Comparison of ENCODE assay signal across 1 cellular context in genomic region chr6:21263531-21264287, GRCh38.
TF ChIP-seq lines count a peak whose summit lies in the region.

No MANE protein-coding gene starts in this region.

TF ChIP-seq in K562, 482 proteins besides CTCF, POLR2A, EP300 and RAD21 (continued from another document and continues in another):
- TF ChIP-seq, protein P1, sequence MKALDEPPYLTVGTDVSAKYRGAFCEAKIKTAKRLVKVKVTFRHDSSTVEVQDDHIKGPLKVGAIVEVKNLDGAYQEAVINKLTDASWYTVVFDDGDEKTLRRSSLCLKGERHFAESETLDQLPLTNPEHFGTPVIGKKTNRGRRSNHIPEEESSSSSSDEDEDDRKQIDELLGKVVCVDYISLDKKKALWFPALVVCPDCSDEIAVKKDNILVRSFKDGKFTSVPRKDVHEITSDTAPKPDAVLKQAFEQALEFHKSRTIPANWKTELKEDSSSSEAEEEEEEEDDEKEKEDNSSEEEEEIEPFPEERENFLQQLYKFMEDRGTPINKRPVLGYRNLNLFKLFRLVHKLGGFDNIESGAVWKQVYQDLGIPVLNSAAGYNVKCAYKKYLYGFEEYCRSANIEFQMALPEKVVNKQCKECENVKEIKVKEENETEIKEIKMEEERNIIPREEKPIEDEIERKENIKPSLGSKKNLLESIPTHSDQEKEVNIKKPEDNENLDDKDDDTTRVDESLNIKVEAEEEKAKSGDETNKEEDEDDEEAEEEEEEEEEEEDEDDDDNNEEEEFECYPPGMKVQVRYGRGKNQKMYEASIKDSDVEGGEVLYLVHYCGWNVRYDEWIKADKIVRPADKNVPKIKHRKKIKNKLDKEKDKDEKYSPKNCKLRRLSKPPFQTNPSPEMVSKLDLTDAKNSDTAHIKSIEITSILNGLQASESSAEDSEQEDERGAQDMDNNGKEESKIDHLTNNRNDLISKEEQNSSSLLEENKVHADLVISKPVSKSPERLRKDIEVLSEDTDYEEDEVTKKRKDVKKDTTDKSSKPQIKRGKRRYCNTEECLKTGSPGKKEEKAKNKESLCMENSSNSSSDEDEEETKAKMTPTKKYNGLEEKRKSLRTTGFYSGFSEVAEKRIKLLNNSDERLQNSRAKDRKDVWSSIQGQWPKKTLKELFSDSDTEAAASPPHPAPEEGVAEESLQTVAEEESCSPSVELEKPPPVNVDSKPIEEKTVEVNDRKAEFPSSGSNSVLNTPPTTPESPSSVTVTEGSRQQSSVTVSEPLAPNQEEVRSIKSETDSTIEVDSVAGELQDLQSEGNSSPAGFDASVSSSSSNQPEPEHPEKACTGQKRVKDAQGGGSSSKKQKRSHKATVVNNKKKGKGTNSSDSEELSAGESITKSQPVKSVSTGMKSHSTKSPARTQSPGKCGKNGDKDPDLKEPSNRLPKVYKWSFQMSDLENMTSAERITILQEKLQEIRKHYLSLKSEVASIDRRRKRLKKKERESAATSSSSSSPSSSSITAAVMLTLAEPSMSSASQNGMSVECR (CRISPR knock-in tag; IDR thresholded peaks at IDR 0.05), result 0 out of 2 replicates have a peak, but pooled peaks have one; percentile 38
- TF ChIP-seq TAL1 (IDR thresholded peaks at IDR 0.05), result no peak
- TF ChIP-seq PRPF4 (IDR thresholded peaks at IDR 0.05; ENCODE audit: insufficient read depth, low read depth, low read length, poor library complexity, severe bottlenecking), result no peak
- TF ChIP-seq NONO (IDR thresholded peaks at IDR 0.05; ENCODE audit: low read depth in 2 of 2, low read length in 1 of 2), result no peak
- TF ChIP-seq VEZF1 (CRISPR knock-in tag; IDR thresholded peaks at IDR 0.05), result no peak; the same call in 1 of the 2 replicates
- peak; percentile 90 for TF ChIP-seq ZNF311 (CRISPR knock-in tag; IDR thresholded peaks at IDR 0.05)
- TF ChIP-seq, protein P2, sequence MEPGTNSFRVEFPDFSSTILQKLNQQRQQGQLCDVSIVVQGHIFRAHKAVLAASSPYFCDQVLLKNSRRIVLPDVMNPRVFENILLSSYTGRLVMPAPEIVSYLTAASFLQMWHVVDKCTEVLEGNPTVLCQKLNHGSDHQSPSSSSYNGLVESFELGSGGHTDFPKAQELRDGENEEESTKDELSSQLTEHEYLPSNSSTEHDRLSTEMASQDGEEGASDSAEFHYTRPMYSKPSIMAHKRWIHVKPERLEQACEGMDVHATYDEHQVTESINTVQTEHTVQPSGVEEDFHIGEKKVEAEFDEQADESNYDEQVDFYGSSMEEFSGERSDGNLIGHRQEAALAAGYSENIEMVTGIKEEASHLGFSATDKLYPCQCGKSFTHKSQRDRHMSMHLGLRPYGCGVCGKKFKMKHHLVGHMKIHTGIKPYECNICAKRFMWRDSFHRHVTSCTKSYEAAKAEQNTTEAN (CRISPR knock-in tag; IDR thresholded peaks at IDR 0.05), result no peak
- no peak for TF ChIP-seq ZNF140 (CRISPR knock-in tag; IDR thresholded peaks at IDR 0.05)
- no peak for TF ChIP-seq HMG20B (CRISPR knock-in tag; IDR thresholded peaks at IDR 0.05)
- 0 out of 2 replicates have a peak, but pooled peaks have one; percentile 30 for TF ChIP-seq ELF1 (tag; IDR thresholded peaks at IDR 0.05)
- TF ChIP-seq TCF7 (IDR thresholded peaks at IDR 0.05; ENCODE audit: borderline replicate concordance), result no peak
- TF ChIP-seq ZNF384 (IDR thresholded peaks at IDR 0.05; ENCODE audit: low read depth, low read length), result no peak
- no peak for TF ChIP-seq ZNF121 (CRISPR knock-in tag; conservative IDR thresholded peaks at IDR 0.05)
- no peak for TF ChIP-seq MCM7 (IDR thresholded peaks at IDR 0.05)
- no peak for TF ChIP-seq COPS2 (conservative IDR thresholded peaks at IDR 0.05)
- TF ChIP-seq TEAD1 (CRISPR knock-in tag; IDR thresholded peaks at IDR 0.05), result peak; percentile 37 to 57; a peak in 2 of 4 replicates
- no peak for TF ChIP-seq MLLT1 (IDR thresholded peaks at IDR 0.05)
- no peak for TF ChIP-seq EWSR1 (IDR thresholded peaks at IDR 0.05; ENCODE audit: borderline replicate concordance, low read depth, partially characterized antibody)
- TF ChIP-seq NBN (IDR thresholded peaks at IDR 0.05; ENCODE audit: low read depth), result peak; percentile 37; the same call in 1 of the 2 replicates
- no peak for TF ChIP-seq MIER1 (IDR thresholded peaks at IDR 0.05; ENCODE audit: low read depth)
- peak; percentile 55; the same call in 1 of the 2 replicates for TF ChIP-seq ZNF668 (CRISPR knock-in tag; IDR thresholded peaks at IDR 0.05)
- TF ChIP-seq ERF (CRISPR knock-in tag; IDR thresholded peaks at IDR 0.05), result peak; percentile 59; the same call in 1 of the 2 replicates
- no peak for TF ChIP-seq RBM25 (IDR thresholded peaks at IDR 0.05; ENCODE audit: low read depth, low read length, severe bottlenecking)
- TF ChIP-seq RBM15 (IDR thresholded peaks at IDR 0.05; ENCODE audit: insufficient read depth, low read length), result no peak
- peak; percentile 54 for TF ChIP-seq CXXC5 (CRISPR knock-in tag; IDR thresholded peaks at IDR 0.05)
- TF ChIP-seq EHMT2 (IDR thresholded peaks at IDR 0.05), result peak; percentile 70; the same call in 1 of the 2 replicates
- no peak for TF ChIP-seq NCOA2 (IDR thresholded peaks at IDR 0.05; ENCODE audit: partially characterized antibody in 2 of 2)
- TF ChIP-seq NR4A1 (CRISPR knock-in tag; IDR thresholded peaks at IDR 0.05), result no peak
- peak; percentile 80 for TF ChIP-seq NR4A1 (tag; IDR thresholded peaks at IDR 0.05)
- no peak for TF ChIP-seq IRF2 (CRISPR knock-in tag; IDR thresholded peaks at IDR 0.05)
- peak; percentile 94 for TF ChIP-seq JUND (IDR thresholded peaks at IDR 0.05; ENCODE audit: borderline replicate concordance, low read depth, low read length)
- peak; percentile 88; the same call in 2 of the 3 replicates for TF ChIP-seq JUND (tag; IDR thresholded peaks at IDR 0.05; ENCODE audit: borderline replicate concordance, low read depth, low read length)
- no peak for TF ChIP-seq PCBP1 (IDR thresholded peaks at IDR 0.05; ENCODE audit: low read depth, low read length, poor library complexity, severe bottlenecking)
- no peak for TF ChIP-seq ZBTB40 (IDR thresholded peaks at IDR 0.05)
- TF ChIP-seq ZBTB40 (CRISPR knock-in tag; IDR thresholded peaks at IDR 0.05), result no peak
- no peak for TF ChIP-seq U2AF1 (optimal IDR thresholded peaks at IDR 0.05; ENCODE audit: low read depth, low read length)
- peak; percentile 50 for TF ChIP-seq ARID1B (IDR thresholded peaks at IDR 0.05)
- no peak for TF ChIP-seq BCLAF1 (IDR thresholded peaks at IDR 0.05; ENCODE audit: borderline replicate concordance in 1 of 2, control insufficient read depth in 1 of 2, low read depth in 2 of 2, low read length in 1 of 2)
- TF ChIP-seq KLF13 (tag; IDR thresholded peaks at IDR 0.05; ENCODE audit: borderline replicate concordance, low read depth), result 0 out of 2 replicates have a peak, but pooled peaks have one; percentile 1
- no peak for TF ChIP-seq HCFC1 (IDR thresholded peaks at IDR 0.05; ENCODE audit: low read depth, low read length)
- TF ChIP-seq SNRNP70 (optimal IDR thresholded peaks at IDR 0.05; ENCODE audit: low read depth, low read length), result no peak
- TF ChIP-seq CCAR2 (IDR thresholded peaks at IDR 0.05; ENCODE audit: low read depth, low read length), result no peak
